Comparison of ENCODE assay signal across 1 cellular context in genomic region chr20:16472045-16472872, GRCh38.
TF ChIP-seq lines count a peak whose summit lies in the region.

No MANE protein-coding gene starts in this region.

TF ChIP-seq in K562, 482 proteins besides CTCF, POLR2A, EP300 and RAD21 (continued from another document and continues in another):
- TF ChIP-seq ZFP1 (CRISPR knock-in tag; IDR thresholded peaks at IDR 0.05) (no peak), LCOR (CRISPR knock-in tag; IDR thresholded peaks at IDR 0.05) (no peak), BRF1 (IDR thresholded peaks at IDR 0.05; ENCODE audit: borderline replicate concordance, extremely low read depth, insufficient read length) (no peak), NCOR1 (IDR thresholded peaks at IDR 0.05) (peak; percentile 56; the same call in 1 of the 2 replicates), FIP1L1 (IDR thresholded peaks at IDR 0.05; ENCODE audit: low read depth, low read length, poor library complexity, severe bottlenecking) (no peak), CSDE1 (IDR thresholded peaks at IDR 0.05) (no peak), KDM5B (IDR thresholded peaks at IDR 0.05; ENCODE audit: insufficient replicate concordance, low read depth, low read length) (no peak), HNRNPL (IDR thresholded peaks at IDR 0.05; ENCODE audit: low read depth, low read length) (no peak), KLF1 (tag; IDR thresholded peaks at IDR 0.05) (no peak), ZNF395 (CRISPR knock-in tag; IDR thresholded peaks at IDR 0.05) (peak; percentile 40; the same call in 1 of the 2 replicates), FUS (optimal IDR thresholded peaks at IDR 0.05; ENCODE audit: low read depth, low read length) (no peak), ATF1 (CRISPR knock-in tag; IDR thresholded peaks at IDR 0.05) (no peak), ATF1 (tag; IDR thresholded peaks at IDR 0.05) (peak; percentile 57), TCF7 (IDR thresholded peaks at IDR 0.05; ENCODE audit: borderline replicate concordance) (no peak), TFE3 (CRISPR knock-in tag; IDR thresholded peaks at IDR 0.05) (no peak), NFE2 (IDR thresholded peaks at IDR 0.05; ENCODE audit: low read depth) (peak; percentile 55), ZC3H8 (IDR thresholded peaks at IDR 0.05) (no peak), LEF1 (IDR thresholded peaks at IDR 0.05) (peak; percentile 25; the same call in 1 of the 2 replicates), SMARCE1 (IDR thresholded peaks at IDR 0.05) (peak; percentile 88), ZNF766 (CRISPR knock-in tag; conservative IDR thresholded peaks at IDR 0.05) (peak; percentile 99), PPARD (CRISPR knock-in tag; IDR thresholded peaks at IDR 0.05) (no peak), CREBBP (IDR thresholded peaks at IDR 0.05; ENCODE audit: low read depth, low read length) (no peak), HEY1 (CRISPR knock-in tag; IDR thresholded peaks at IDR 0.05; ENCODE audit: borderline replicate concordance) (no peak), EP400 (IDR thresholded peaks at IDR 0.05) (peak; percentile 43; the same call in 1 of the 2 replicates), YBX1 (IDR thresholded peaks at IDR 0.05) (no peak), RCOR1 (IDR thresholded peaks at IDR 0.05; ENCODE audit: borderline replicate concordance in 1 of 2, low read depth in 2 of 2, low read length in 2 of 2) (peak in 1 of 2 experiments; percentile 37; a peak in 1 of 4 replicates)
- TF ChIP-seq, protein P1, sequence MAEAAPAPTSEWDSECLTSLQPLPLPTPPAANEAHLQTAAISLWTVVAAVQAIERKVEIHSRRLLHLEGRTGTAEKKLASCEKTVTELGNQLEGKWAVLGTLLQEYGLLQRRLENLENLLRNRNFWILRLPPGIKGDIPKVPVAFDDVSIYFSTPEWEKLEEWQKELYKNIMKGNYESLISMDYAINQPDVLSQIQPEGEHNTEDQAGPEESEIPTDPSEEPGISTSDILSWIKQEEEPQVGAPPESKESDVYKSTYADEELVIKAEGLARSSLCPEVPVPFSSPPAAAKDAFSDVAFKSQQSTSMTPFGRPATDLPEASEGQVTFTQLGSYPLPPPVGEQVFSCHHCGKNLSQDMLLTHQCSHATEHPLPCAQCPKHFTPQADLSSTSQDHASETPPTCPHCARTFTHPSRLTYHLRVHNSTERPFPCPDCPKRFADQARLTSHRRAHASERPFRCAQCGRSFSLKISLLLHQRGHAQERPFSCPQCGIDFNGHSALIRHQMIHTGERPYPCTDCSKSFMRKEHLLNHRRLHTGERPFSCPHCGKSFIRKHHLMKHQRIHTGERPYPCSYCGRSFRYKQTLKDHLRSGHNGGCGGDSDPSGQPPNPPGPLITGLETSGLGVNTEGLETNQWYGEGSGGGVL (CRISPR knock-in tag; IDR thresholded peaks at IDR 0.05): no peak
- TF ChIP-seq, protein P2, sequence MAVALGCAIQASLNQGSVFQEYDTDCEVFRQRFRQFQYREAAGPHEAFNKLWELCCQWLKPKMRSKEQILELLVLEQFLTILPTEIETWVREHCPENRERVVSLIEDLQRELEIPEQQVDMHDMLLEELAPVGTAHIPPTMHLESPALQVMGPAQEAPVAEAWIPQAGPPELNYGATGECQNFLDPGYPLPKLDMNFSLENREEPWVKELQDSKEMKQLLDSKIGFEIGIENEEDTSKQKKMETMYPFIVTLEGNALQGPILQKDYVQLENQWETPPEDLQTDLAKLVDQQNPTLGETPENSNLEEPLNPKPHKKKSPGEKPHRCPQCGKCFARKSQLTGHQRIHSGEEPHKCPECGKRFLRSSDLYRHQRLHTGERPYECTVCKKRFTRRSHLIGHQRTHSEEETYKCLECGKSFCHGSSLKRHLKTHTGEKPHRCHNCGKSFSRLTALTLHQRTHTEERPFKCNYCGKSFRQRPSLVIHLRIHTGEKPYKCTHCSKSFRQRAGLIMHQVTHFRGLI (CRISPR knock-in tag; IDR thresholded peaks at IDR 0.05): no peak
- TF ChIP-seq, protein P3, sequence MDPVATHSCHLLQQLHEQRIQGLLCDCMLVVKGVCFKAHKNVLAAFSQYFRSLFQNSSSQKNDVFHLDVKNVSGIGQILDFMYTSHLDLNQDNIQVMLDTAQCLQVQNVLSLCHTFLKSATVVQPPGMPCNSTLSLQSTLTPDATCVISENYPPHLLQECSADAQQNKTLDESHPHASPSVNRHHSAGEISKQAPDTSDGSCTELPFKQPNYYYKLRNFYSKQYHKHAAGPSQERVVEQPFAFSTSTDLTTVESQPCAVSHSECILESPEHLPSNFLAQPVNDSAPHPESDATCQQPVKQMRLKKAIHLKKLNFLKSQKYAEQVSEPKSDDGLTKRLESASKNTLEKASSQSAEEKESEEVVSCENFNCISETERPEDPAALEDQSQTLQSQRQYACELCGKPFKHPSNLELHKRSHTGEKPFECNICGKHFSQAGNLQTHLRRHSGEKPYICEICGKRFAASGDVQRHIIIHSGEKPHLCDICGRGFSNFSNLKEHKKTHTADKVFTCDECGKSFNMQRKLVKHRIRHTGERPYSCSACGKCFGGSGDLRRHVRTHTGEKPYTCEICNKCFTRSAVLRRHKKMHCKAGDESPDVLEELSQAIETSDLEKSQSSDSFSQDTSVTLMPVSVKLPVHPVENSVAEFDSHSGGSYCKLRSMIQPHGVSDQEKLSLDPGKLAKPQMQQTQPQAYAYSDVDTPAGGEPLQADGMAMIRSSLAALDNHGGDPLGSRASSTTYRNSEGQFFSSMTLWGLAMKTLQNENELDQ (CRISPR knock-in tag; IDR thresholded peaks at IDR 0.05; ENCODE audit: borderline replicate concordance): no peak
- TF ChIP-seq, protein P4, sequence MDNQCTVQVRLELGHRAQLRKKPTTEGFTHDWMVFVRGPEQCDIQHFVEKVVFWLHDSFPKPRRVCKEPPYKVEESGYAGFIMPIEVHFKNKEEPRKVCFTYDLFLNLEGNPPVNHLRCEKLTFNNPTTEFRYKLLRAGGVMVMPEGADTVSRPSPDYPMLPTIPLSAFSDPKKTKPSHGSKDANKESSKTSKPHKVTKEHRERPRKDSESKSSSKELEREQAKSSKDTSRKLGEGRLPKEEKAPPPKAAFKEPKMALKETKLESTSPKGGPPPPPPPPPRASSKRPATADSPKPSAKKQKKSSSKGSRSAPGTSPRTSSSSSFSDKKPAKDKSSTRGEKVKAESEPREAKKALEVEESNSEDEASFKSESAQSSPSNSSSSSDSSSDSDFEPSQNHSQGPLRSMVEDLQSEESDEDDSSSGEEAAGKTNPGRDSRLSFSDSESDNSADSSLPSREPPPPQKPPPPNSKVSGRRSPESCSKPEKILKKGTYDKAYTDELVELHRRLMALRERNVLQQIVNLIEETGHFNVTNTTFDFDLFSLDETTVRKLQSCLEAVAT (IDR thresholded peaks at IDR 0.05): no peak
- TF ChIP-seq, protein P5, sequence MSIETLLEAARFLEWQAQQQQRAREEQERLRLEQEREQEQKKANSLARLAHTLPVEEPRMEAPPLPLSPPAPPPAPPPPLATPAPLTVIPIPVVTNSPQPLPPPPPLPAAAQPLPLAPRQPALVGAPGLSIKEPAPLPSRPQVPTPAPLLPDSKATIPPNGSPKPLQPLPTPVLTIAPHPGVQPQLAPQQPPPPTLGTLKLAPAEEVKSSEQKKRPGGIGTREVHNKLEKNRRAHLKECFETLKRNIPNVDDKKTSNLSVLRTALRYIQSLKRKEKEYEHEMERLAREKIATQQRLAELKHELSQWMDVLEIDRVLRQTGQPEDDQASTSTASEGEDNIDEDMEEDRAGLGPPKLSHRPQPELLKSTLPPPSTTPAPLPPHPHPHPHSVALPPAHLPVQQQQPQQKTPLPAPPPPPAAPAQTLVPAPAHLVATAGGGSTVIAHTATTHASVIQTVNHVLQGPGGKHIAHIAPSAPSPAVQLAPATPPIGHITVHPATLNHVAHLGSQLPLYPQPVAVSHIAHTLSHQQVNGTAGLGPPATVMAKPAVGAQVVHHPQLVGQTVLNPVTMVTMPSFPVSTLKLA (conservative IDR thresholded peaks at IDR 0.05): peak in 1 of 2 experiments; percentile 20; a peak in 1 of 4 replicates
- TF ChIP-seq, protein P6, sequence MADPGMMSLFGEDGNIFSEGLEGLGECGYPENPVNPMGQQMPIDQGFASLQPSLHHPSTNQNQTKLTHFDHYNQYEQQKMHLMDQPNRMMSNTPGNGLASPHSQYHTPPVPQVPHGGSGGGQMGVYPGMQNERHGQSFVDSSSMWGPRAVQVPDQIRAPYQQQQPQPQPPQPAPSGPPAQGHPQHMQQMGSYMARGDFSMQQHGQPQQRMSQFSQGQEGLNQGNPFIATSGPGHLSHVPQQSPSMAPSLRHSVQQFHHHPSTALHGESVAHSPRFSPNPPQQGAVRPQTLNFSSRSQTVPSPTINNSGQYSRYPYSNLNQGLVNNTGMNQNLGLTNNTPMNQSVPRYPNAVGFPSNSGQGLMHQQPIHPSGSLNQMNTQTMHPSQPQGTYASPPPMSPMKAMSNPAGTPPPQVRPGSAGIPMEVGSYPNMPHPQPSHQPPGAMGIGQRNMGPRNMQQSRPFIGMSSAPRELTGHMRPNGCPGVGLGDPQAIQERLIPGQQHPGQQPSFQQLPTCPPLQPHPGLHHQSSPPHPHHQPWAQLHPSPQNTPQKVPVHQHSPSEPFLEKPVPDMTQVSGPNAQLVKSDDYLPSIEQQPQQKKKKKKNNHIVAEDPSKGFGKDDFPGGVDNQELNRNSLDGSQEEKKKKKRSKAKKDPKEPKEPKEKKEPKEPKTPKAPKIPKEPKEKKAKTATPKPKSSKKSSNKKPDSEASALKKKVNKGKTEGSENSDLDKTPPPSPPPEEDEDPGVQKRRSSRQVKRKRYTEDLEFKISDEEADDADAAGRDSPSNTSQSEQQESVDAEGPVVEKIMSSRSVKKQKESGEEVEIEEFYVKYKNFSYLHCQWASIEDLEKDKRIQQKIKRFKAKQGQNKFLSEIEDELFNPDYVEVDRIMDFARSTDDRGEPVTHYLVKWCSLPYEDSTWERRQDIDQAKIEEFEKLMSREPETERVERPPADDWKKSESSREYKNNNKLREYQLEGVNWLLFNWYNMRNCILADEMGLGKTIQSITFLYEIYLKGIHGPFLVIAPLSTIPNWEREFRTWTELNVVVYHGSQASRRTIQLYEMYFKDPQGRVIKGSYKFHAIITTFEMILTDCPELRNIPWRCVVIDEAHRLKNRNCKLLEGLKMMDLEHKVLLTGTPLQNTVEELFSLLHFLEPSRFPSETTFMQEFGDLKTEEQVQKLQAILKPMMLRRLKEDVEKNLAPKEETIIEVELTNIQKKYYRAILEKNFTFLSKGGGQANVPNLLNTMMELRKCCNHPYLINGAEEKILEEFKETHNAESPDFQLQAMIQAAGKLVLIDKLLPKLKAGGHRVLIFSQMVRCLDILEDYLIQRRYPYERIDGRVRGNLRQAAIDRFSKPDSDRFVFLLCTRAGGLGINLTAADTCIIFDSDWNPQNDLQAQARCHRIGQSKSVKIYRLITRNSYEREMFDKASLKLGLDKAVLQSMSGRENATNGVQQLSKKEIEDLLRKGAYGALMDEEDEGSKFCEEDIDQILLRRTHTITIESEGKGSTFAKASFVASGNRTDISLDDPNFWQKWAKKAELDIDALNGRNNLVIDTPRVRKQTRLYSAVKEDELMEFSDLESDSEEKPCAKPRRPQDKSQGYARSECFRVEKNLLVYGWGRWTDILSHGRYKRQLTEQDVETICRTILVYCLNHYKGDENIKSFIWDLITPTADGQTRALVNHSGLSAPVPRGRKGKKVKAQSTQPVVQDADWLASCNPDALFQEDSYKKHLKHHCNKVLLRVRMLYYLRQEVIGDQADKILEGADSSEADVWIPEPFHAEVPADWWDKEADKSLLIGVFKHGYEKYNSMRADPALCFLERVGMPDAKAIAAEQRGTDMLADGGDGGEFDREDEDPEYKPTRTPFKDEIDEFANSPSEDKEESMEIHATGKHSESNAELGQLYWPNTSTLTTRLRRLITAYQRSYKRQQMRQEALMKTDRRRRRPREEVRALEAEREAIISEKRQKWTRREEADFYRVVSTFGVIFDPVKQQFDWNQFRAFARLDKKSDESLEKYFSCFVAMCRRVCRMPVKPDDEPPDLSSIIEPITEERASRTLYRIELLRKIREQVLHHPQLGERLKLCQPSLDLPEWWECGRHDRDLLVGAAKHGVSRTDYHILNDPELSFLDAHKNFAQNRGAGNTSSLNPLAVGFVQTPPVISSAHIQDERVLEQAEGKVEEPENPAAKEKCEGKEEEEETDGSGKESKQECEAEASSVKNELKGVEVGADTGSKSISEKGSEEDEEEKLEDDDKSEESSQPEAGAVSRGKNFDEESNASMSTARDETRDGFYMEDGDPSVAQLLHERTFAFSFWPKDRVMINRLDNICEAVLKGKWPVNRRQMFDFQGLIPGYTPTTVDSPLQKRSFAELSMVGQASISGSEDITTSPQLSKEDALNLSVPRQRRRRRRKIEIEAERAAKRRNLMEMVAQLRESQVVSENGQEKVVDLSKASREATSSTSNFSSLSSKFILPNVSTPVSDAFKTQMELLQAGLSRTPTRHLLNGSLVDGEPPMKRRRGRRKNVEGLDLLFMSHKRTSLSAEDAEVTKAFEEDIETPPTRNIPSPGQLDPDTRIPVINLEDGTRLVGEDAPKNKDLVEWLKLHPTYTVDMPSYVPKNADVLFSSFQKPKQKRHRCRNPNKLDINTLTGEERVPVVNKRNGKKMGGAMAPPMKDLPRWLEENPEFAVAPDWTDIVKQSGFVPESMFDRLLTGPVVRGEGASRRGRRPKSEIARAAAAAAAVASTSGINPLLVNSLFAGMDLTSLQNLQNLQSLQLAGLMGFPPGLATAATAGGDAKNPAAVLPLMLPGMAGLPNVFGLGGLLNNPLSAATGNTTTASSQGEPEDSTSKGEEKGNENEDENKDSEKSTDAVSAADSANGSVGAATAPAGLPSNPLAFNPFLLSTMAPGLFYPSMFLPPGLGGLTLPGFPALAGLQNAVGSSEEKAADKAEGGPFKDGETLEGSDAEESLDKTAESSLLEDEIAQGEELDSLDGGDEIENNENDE (IDR thresholded peaks at IDR 0.05; ENCODE audit: low read depth, low read length): no peak
